ENCODE assay signal across 14 cellular contexts in the genomic region with DNA sequence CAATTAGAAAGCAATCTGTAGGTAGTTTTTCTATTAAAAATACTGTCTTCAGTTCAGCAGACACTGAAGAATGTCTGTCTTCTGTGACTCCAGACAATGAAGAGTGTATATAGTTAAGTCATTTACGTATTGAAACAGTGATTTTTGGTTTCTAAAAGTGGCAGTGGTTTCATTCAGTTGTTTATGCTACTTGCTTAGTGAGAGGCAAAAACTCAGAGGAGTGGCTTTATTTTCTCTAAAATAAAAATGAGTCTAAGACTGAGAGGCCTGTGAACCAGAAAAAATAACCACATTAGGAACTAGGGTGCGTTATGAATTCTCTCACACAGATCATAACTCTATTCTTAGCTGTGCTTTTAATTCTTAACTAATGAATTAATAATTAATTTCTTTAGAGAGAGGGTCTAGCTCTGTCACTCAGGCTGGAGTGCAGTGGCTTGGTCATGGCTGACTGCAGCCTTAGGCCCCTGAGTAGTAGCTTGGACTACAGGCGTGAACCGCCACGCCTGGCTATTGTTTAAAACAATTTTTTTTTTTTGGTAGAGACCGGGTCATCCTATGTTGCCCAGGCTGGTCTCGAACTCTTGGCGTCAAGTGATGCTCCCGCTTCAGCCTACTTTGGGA. TPM values are rescaled to one million over a fixed set of nuclear protein-coding genes. Genes with fewer than 3 reads are reported as not detected.
A peak's percentile ranks its signal among the peaks of the same experiment; 100 is the strongest.
DNase-seq lines count a peak whose midpoint lies in the region; ATAC-seq and TF ChIP-seq lines count a peak whose summit lies in the region.
"Had no signal": no experiment of that assay in that cellular context is flagged by ENCODE, and none has a peak within 500 bp of the region (broad histone marks: within the 10 kb centered on the region; RNA-seq: fewer than 3 reads in every experiment).

No MANE protein-coding gene starts in this region.

- WGBS in lower leg skin, 2 donors: 95% methylated on average over 9 of the region's 9 CpGs

- ATAC-seq in GM18498 (IDR thresholded peaks at IDR 0.05; ENCODE audit: unreplicated experiment) (peak; percentile 97), GM19455 (IDR thresholded peaks at IDR 0.05; ENCODE audit: unreplicated experiment) (peak; percentile 100), HG02852 (IDR thresholded peaks at IDR 0.05; ENCODE audit: unreplicated experiment) (peak; percentile 98), HG03460 (IDR thresholded peaks at IDR 0.05; ENCODE audit: unreplicated experiment) (peak; percentile 93)
- ATAC-seq: gastrocnemius medialis, T-cell had no signal

- H3K27ac Mint-ChIP-seq in progenitor cell of endocrine pancreas: no peak overlapping the region
- H3K27ac Mint-ChIP-seq: T-cell had no signal

- H3K4me3 Mint-ChIP-seq in progenitor cell of endocrine pancreas (ENCODE audit: low read depth): no peak overlapping the region
- H3K4me3 Mint-ChIP-seq: T-cell had no signal

- DNase-seq in progenitor cell of endocrine pancreas (ENCODE audit: low spot score, unreplicated experiment) (no peak), NCI-H69 (lab: John Stamatoyannopoulos, UW) (no peak), lower leg skin (ENCODE audit: low spot score in 2 of 2) (no peak), middle frontal gyrus (ENCODE audit: extremely low spot score, low spot score) (no peak)
- DNase-seq: dorsolateral prefrontal cortex; gastrocnemius medialis; NCI-H1092; stimulated activated naive CD4-positive, alpha-beta T cell; T-cell had no signal

- TF ChIP-seq CTCF in progenitor cell of endocrine pancreas (IDR thresholded peaks at IDR 0.05; ENCODE audit: unreplicated experiment) (no peak), lower leg skin (IDR thresholded peaks at IDR 0.05) (no peak)

- H3K4me1 Mint-ChIP-seq in progenitor cell of endocrine pancreas (ENCODE audit: low read depth): no peaks in the 10 kb centered on the region
- H3K4me1 Mint-ChIP-seq: T-cell had no signal

- no peaks in the 10 kb centered on the region for H3K36me3 Mint-ChIP-seq in progenitor cell of endocrine pancreas (ENCODE audit: insufficient read depth)

- TF ChIP-seq POLR2A in lower leg skin (IDR thresholded peaks at IDR 0.05): no peak

- intact Hi-C loops in lower leg skin (cut with DNase I; ENCODE audit: low total_unique reads): no loop called here

- no peaks in the 10 kb centered on the region for H3K27me3 Mint-ChIP-seq in progenitor cell of endocrine pancreas
- H3K27me3 Mint-ChIP-seq: T-cell had no signal

- no peak overlapping the region for H3K4me3 ChIP-seq in lower leg skin (ENCODE audit: low read depth, poor library complexity, severe bottlenecking)
- H3K4me3 ChIP-seq: dorsolateral prefrontal cortex, gastrocnemius medialis had no signal

- peaks cover 9% of the 10 kb centered on the region for H3K9me3 Mint-ChIP-seq in progenitor cell of endocrine pancreas (ENCODE audit: low read depth)

RNA-seq across cellular contexts. Expression of gene FREM3, which starts 31.4 kb away (rescaled TPM):
- total RNA-seq in progenitor cell of endocrine pancreas: not detected in 2 replicates
- not detected for total RNA-seq in lower leg skin
- total RNA-seq: gastrocnemius medialis, liver had no signal
